ENCODE assay signal across 17 cellular contexts in genomic region chr16:89761304-89761922, GRCh38. TPM values are rescaled to one million over a fixed set of nuclear protein-coding genes. Genes with fewer than 3 reads are reported as not detected.
DNase-seq lines count a peak whose midpoint lies in the region; ATAC-seq, FAIRE-seq and TF ChIP-seq lines count a peak whose summit lies in the region.
"Had no signal": no experiment of that assay in that cellular context is flagged by ENCODE, and none has a peak within 500 bp of the region (broad histone marks: within the 10 kb centered on the region; RNA-seq: fewer than 3 reads in every experiment).

No MANE protein-coding gene starts in this region.

- intact Hi-C loops in activated naive CD4-positive, alpha-beta T cell treated with anti-CD3 and anti-CD28 coated beads for 36 hours (cut with micrococcal nuclease) = no loop called here
- intact Hi-C loops in activated CD4-positive, alpha-beta memory T cell treated with anti-CD3 and anti-CD28 coated beads for 36 hours (cut with micrococcal nuclease) = loop anchor here (5.0 kb wide), 1 partner anchor 39 kb away; the partner anchor contains the start of genes VPS9D1 and ZNF276
- intact Hi-C loops in ovary (cut with DNase I) (no loop called here), left cardiac atrium (cut with DNase I) (no loop called here)

- H3K27ac Mint-ChIP-seq in activated naive CD4-positive, alpha-beta T cell treated with anti-CD3 and anti-CD28 coated beads for 36 hours = peak overlapping the region; percentile 69
- H3K27ac Mint-ChIP-seq in activated CD4-positive, alpha-beta memory T cell treated with anti-CD3 and anti-CD28 coated beads for 36 hours = peak overlapping the region; percentile 80

- no peaks in the 10 kb centered on the region for H3K27me3 ChIP-seq in subcutaneous abdominal adipose tissue (ENCODE audit: control insufficient read depth in 5 of 5, insufficient read depth in 4 of 5, low read length in 5 of 5)
- H3K27me3 ChIP-seq in ovary = no peaks in the 10 kb centered on the region

- no peak for TF ChIP-seq EP300 in ovary (IDR thresholded peaks at IDR 0.05)

- H3K4me1 Mint-ChIP-seq in activated naive CD4-positive, alpha-beta T cell treated with anti-CD3 and anti-CD28 coated beads for 36 hours (ENCODE audit: low read depth) = peaks cover 40% of the 10 kb centered on the region
- peaks cover 48% of the 10 kb centered on the region for H3K4me1 Mint-ChIP-seq in activated CD4-positive, alpha-beta memory T cell treated with anti-CD3 and anti-CD28 coated beads for 36 hours (ENCODE audit: low read depth)

- ATAC-seq in left lobe of liver = peak; percentile 42
- ATAC-seq in left cardiac atrium = no peak
- ATAC-seq: Right ventricle myocardium inferior had no signal

- FAIRE-seq in H54 (lab: Jason Lieb, UNC) = no peak

- H3K9ac ChIP-seq in subcutaneous abdominal adipose tissue (ENCODE audit: low read length in 5 of 5) = no peak overlapping the region

- TF ChIP-seq CTCF in ovary (IDR thresholded peaks at IDR 0.05) = no peak

- CTCF ChIA-PET in activated naive CD4-positive, alpha-beta T cell treated with anti-CD3 and anti-CD28 coated beads for 36 hours (lab: Charles Lee) = interaction anchor here (0.6 to 2.3 kb wide), 8 partner anchors 8 to 149 kb away, joined by 3 to 13 read pairs (median 3); partner anchors contain the start of gene CDK10
- CTCF ChIA-PET in activated CD4-positive, alpha-beta memory T cell treated with anti-CD3 and anti-CD28 coated beads for 36 hours (lab: Charles Lee) = interaction anchor here (0.9 to 3.1 kb wide), 5 partner anchors 9 to 99 kb away, joined by 3 to 18 read pairs (median 6); no protein-coding TSS in a partner anchor

- POLR2A ChIA-PET in activated CD4-positive, alpha-beta memory T cell treated with anti-CD3 and anti-CD28 coated beads for 36 hours (lab: Charles Lee) = interaction anchor here (0.6 to 1.1 kb wide), 3 partner anchors 15 to 112 kb away, joined by 3 to 4 read pairs (median 4); partner anchors contain the start of gene TCF25

- H3K36me3 ChIP-seq in subcutaneous abdominal adipose tissue (ENCODE audit: control insufficient read depth in 5 of 5, insufficient read depth in 5 of 5, low read length in 5 of 5) = no peaks in the 10 kb centered on the region
- H3K36me3 ChIP-seq in ovary = no peaks in the 10 kb centered on the region

- no peaks in the 10 kb centered on the region for H3K9me3 Mint-ChIP-seq in activated naive CD4-positive, alpha-beta T cell treated with anti-CD3 and anti-CD28 coated beads for 36 hours
- no peaks in the 10 kb centered on the region for H3K9me3 Mint-ChIP-seq in activated CD4-positive, alpha-beta memory T cell treated with anti-CD3 and anti-CD28 coated beads for 36 hours

- H3K4me3 Mint-ChIP-seq in activated naive CD4-positive, alpha-beta T cell treated with anti-CD3 and anti-CD28 coated beads for 36 hours = peak overlapping the region; percentile 63
- H3K4me3 Mint-ChIP-seq in activated CD4-positive, alpha-beta memory T cell treated with anti-CD3 and anti-CD28 coated beads for 36 hours = peak overlapping the region; percentile 70

- no peaks in the 10 kb centered on the region for H3K27me3 Mint-ChIP-seq in activated naive CD4-positive, alpha-beta T cell treated with anti-CD3 and anti-CD28 coated beads for 36 hours (ENCODE audit: low read depth)
- H3K27me3 Mint-ChIP-seq in activated CD4-positive, alpha-beta memory T cell treated with anti-CD3 and anti-CD28 coated beads for 36 hours = no peaks in the 10 kb centered on the region

- peak overlapping the region in 3 of 5 donors; percentile 13 to 49 (median 27) for H3K4me3 ChIP-seq in subcutaneous abdominal adipose tissue (ENCODE audit: low read depth in 1 of 5, low read length in 5 of 5)
- H3K4me3 ChIP-seq in ovary = no peak overlapping the region
- H3K4me3 ChIP-seq: coronary artery had no signal

- no peak overlapping the region for H3K27ac ChIP-seq in subcutaneous abdominal adipose tissue (ENCODE audit: low read depth, low read length)
- H3K27ac ChIP-seq in ovary = no peak overlapping the region
- H3K27ac ChIP-seq: coronary artery had no signal

- peaks cover 72% of the 10 kb centered on the region for H3K36me3 Mint-ChIP-seq in activated naive CD4-positive, alpha-beta T cell treated with anti-CD3 and anti-CD28 coated beads for 36 hours (ENCODE audit: low read depth)
- H3K36me3 Mint-ChIP-seq in activated CD4-positive, alpha-beta memory T cell treated with anti-CD3 and anti-CD28 coated beads for 36 hours = peaks cover 61% of the 10 kb centered on the region

- H3K4me1 ChIP-seq in subcutaneous abdominal adipose tissue (ENCODE audit: control insufficient read depth in 5 of 5, insufficient read depth in 5 of 5, low read length in 5 of 5) (peaks cover 0 to 19% (median 3%) of the 10 kb centered on the region in 5 donors), ovary (ENCODE audit: insufficient read depth) (no peaks in the 10 kb centered on the region)

- no peak for DNase-seq in activated naive CD4-positive, alpha-beta T cell treated with anti-CD3 and anti-CD28 coated beads for 36 hours
- no peak for DNase-seq in activated naive CD4-positive, alpha-beta T cell treated with anti-CD3 and anti-CD28 coated beads, Interleukin-2, amount 50 U/mL, for 16 hours
- DNase-seq in activated CD4-positive, alpha-beta memory T cell treated with anti-CD3 and anti-CD28 coated beads for 36 hours = no peak
- no peak for DNase-seq in left lobe of liver (ENCODE audit: low spot score)
- DNase-seq in H54 (ENCODE audit: insufficient read length, low spot score) = no peak
- DNase-seq in ovary = no peak
- no peak for DNase-seq in left cardiac atrium
- DNase-seq: ACHN; activated CD8-positive, alpha-beta memory T cell treated with anti-CD3 and anti-CD28 coated beads for 24 hours; amygdala; hypothalamus; NK-92 treated with Interleukin-12 subunit alpha and Interleukin-12 subunit beta, amount 100 ng/mL, for 24 hours; stimulated activated CD4-positive, alpha-beta T cell treated with anti-CD3 and anti-CD28 coated beads, Interleukin-4, amount 100 ng/mL, for 24 hours; T1000 had no signal

- no peak for TF ChIP-seq POLR2A in H54 (IDR thresholded peaks at IDR 0.05; ENCODE audit: low read depth, low read length)
- no peak for TF ChIP-seq POLR2A in ovary (IDR thresholded peaks at IDR 0.05)

- 65 to 88% (median 78%) methylated on average over 17 of the region's 17 CpGs for WGBS in ovary, 3 donors

- no peaks in the 10 kb centered on the region for H3K9me3 ChIP-seq in subcutaneous abdominal adipose tissue (ENCODE audit: control insufficient read depth in 5 of 5, low read length in 5 of 5)
- no peaks in the 10 kb centered on the region for H3K9me3 ChIP-seq in ovary

RNA-seq across cellular contexts. Expression of gene ZNF276, which starts 40.1 kb away (rescaled TPM):
- total RNA-seq in activated naive CD4-positive, alpha-beta T cell treated with anti-CD3 and anti-CD28 coated beads for 36 hours = 10 to 100 TPM; 19.8 to 25.3 TPM
- 10 to 100 TPM; 22.1 to 25.6 TPM for total RNA-seq in activated CD4-positive, alpha-beta memory T cell treated with anti-CD3 and anti-CD28 coated beads for 36 hours
- total RNA-seq in left lobe of liver (13.2 TPM), ovary (10 to 100 TPM; 21.7 to 39.9 (median 28.3) TPM), left cardiac atrium (10 to 100 TPM; 11.9 to 18.2 TPM)
- polyA plus RNA-seq in ovary = 10 to 100 TPM in 1 of 2 donors, 1 to 10 TPM in 1; 7.1 to 25.2 TPM

RNA-seq across cellular contexts. Expression of gene VPS9D1, which starts 40.7 kb away (rescaled TPM):
- 1 to 10 TPM in 1 of 2 experiments, under 1 TPM in 1; 0.91 to 1.4 TPM for total RNA-seq in activated naive CD4-positive, alpha-beta T cell treated with anti-CD3 and anti-CD28 coated beads for 36 hours
- 1 to 10 TPM; 2.9 to 3.2 TPM for total RNA-seq in activated CD4-positive, alpha-beta memory T cell treated with anti-CD3 and anti-CD28 coated beads for 36 hours
- total RNA-seq in left lobe of liver = 15.0 TPM
- 10 to 100 TPM in 4 of 7 donors, 1 to 10 TPM in 3; 4.2 to 15.5 (median 10.0) TPM for total RNA-seq in ovary
- 1 to 10 TPM in 1 of 2 donors, under 1 TPM in 1; 0.50 to 9.7 TPM for polyA plus RNA-seq in ovary
- total RNA-seq in left cardiac atrium = 10 to 100 TPM; 11.6 to 12.6 TPM

RNA-seq across cellular contexts. Expression of gene FANCA, which starts 55.0 kb away (rescaled TPM):
- 10 to 100 TPM; 85.5 to 96.7 TPM for total RNA-seq in activated naive CD4-positive, alpha-beta T cell treated with anti-CD3 and anti-CD28 coated beads for 36 hours
- total RNA-seq in activated CD4-positive, alpha-beta memory T cell treated with anti-CD3 and anti-CD28 coated beads for 36 hours = 100 to 1,000 TPM in 1 of 2 experiments, 10 to 100 TPM in 1; 99.4 to 103 TPM
- total RNA-seq in left lobe of liver = 6.4 TPM
- 1 to 10 TPM in 6 of 7 donors, under 1 TPM in 1; 0.91 to 7.6 (median 5.1) TPM for total RNA-seq in ovary
- 1 to 10 TPM; 2.0 to 2.2 TPM for polyA plus RNA-seq in ovary
- 1 to 10 TPM; 3.6 to 4.4 TPM for total RNA-seq in left cardiac atrium

RNA-seq across cellular contexts. Expression of gene SPATA2L, which starts 59.9 kb away (rescaled TPM):
- total RNA-seq in activated naive CD4-positive, alpha-beta T cell treated with anti-CD3 and anti-CD28 coated beads for 36 hours = 1 to 10 TPM in 1 of 2 experiments, under 1 TPM in 1; 0.93 to 1.2 TPM
- 1 to 10 TPM; 6.8 to 7.6 TPM for total RNA-seq in activated CD4-positive, alpha-beta memory T cell treated with anti-CD3 and anti-CD28 coated beads for 36 hours
- total RNA-seq in left lobe of liver (13.8 TPM), ovary (10 to 100 TPM in 4 of 7 donors, 1 to 10 TPM in 3; 3.6 to 29.8 (median 11.1) TPM), left cardiac atrium (1 to 10 TPM; 4.5 to 7.1 TPM)
- polyA plus RNA-seq in ovary = 1 to 10 TPM in 1 of 2 donors, under 1 TPM in 1; 0.42 to 4.8 TPM

Comparison
In these comparisons a context has a peak if more than half of its experiments do, and no peak if none do; other contexts are left out.
1. RNA of gene FANCA, which starts 55.0 kb away (total RNA-seq): 99.4 to 103 TPM in activated CD4-positive, alpha-beta memory T cell treated with anti-CD3 and anti-CD28 coated beads for 36 hours and 85.5 to 96.7 TPM in activated naive CD4-positive, alpha-beta T cell treated with anti-CD3 and anti-CD28 coated beads for 36 hours; 6.4 TPM in left lobe of liver (single experiment), 0.91 to 7.6 TPM in ovary and 3.6 to 4.4 TPM in left cardiac atrium; every median in the first group is over 10 times any median in the second.